In the genomic region with DNA sequence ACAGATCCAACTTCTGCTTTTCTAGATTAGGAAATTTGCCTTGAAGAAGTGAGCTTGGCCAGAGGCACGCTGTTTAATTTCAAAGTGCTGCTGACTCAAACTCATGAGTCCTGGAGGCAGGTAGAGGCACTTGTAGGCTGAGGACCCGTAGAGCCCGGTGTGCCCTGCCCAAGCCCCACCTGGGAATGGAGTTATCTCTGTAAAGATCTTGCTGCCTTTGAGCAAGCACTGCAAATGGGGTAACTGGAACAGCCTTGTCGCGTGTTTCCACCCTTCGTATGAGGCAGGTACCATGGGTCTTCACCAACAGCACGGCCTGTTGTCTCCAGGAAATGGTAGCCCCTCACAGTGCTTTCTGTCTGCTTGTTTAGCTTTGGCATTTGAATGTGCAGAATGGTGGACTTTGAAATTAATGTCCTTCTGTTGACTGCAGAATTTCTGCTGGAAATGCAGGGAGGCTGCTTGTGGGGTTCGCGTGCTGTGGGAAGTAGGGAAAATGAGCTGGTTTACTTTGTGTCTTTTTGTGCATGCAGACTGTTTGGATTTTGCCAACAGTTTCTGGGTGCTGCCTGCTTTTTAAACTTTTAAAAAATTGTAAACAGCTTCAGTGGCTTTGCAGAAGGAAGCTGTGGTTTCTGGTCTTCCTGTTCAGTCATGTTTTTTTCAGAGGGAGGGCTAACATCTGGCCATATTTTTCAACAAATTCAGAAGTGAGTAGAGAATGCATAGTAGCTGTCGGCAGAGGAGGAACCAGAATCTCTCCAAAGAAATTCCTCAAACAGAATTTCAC, we compare ENCODE assay signal across 1 cellular context.
TF ChIP-seq lines count a peak whose summit lies in the region.

No MANE protein-coding gene starts in this region.

TF ChIP-seq in HepG2, 621 proteins besides CTCF, POLR2A, EP300 and RAD21 (continues in another document):
- TF ChIP-seq, protein P1, sequence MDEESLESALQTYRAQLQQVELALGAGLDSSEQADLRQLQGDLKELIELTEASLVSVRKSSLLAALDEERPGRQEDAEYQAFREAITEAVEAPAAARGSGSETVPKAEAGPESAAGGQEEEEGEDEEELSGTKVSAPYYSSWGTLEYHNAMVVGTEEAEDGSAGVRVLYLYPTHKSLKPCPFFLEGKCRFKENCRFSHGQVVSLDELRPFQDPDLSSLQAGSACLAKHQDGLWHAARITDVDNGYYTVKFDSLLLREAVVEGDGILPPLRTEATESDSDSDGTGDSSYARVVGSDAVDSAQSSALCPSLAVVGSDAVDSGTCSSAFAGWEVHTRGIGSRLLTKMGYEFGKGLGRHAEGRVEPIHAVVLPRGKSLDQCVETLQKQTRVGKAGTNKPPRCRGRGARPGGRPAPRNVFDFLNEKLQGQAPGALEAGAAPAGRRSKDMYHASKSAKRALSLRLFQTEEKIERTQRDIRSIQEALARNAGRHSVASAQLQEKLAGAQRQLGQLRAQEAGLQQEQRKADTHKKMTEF (CRISPR knock-in tag; IDR thresholded peaks at IDR 0.05), result 0 out of 2 replicates have a peak, but pooled peaks have one; percentile 17
- TF ChIP-seq ZNF317 (CRISPR knock-in tag; IDR thresholded peaks at IDR 0.05) (peak; percentile 78), ZMYM3 (CRISPR knock-in tag; IDR thresholded peaks at IDR 0.05) (peak; percentile 44; the same call in 1 of the 2 replicates), SOX6 (IDR thresholded peaks at IDR 0.05) (no peak), SOX6 (CRISPR knock-in tag; IDR thresholded peaks at IDR 0.05) (0 out of 2 replicates have a peak, but pooled peaks have one; percentile 14), ZNF331 (CRISPR knock-in tag; IDR thresholded peaks at IDR 0.05) (0 out of 2 replicates have a peak, but pooled peaks have one; percentile 45), KAT8 (CRISPR knock-in tag; IDR thresholded peaks at IDR 0.05) (0 out of 2 replicates have a peak, but pooled peaks have one; percentile 17), ZNF292 (CRISPR knock-in tag; IDR thresholded peaks at IDR 0.05; ENCODE audit: borderline replicate concordance, low read depth) (peak; percentile 74; the same call in 1 of the 2 replicates), TBX2 (CRISPR knock-in tag; IDR thresholded peaks at IDR 0.05; ENCODE audit: borderline replicate concordance) (peak; percentile 29; the same call in 1 of the 2 replicates), FOXA1 (IDR thresholded peaks at IDR 0.05) (no peak), FOXA1 (CRISPR knock-in tag; IDR thresholded peaks at IDR 0.05) (0 out of 2 replicates have a peak, but pooled peaks have one; percentile 21), ZNF501 (CRISPR knock-in tag; IDR thresholded peaks at IDR 0.05) (0 out of 2 replicates have a peak, but pooled peaks have one; percentile 43), ZNF816 (CRISPR knock-in tag; IDR thresholded peaks at IDR 0.05; ENCODE audit: borderline replicate concordance) (no peak), ERF (CRISPR knock-in tag; IDR thresholded peaks at IDR 0.05) (peak; percentile 50), ZBTB38 (CRISPR knock-in tag; IDR thresholded peaks at IDR 0.05) (peak; percentile 83), HNF4G (IDR thresholded peaks at IDR 0.05; ENCODE audit: borderline replicate concordance, low read depth, low read length) (0 out of 2 replicates have a peak, but pooled peaks have one; percentile 13), HNF4G (CRISPR knock-in tag; IDR thresholded peaks at IDR 0.05; ENCODE audit: borderline replicate concordance, low read depth) (no peak; the same call in 1 of the 2 replicates), PAX8 (CRISPR knock-in tag; IDR thresholded peaks at IDR 0.05; ENCODE audit: borderline replicate concordance) (no peak), NR1H2 (CRISPR knock-in tag; IDR thresholded peaks at IDR 0.05; ENCODE audit: borderline replicate concordance, low read depth) (no peak), MIXL1 (CRISPR knock-in tag; IDR thresholded peaks at IDR 0.05) (0 out of 2 replicates have a peak, but pooled peaks have one; percentile 32), TARDBP (CRISPR knock-in tag; IDR thresholded peaks at IDR 0.05) (peak; percentile 63)
- TF ChIP-seq, protein P2, sequence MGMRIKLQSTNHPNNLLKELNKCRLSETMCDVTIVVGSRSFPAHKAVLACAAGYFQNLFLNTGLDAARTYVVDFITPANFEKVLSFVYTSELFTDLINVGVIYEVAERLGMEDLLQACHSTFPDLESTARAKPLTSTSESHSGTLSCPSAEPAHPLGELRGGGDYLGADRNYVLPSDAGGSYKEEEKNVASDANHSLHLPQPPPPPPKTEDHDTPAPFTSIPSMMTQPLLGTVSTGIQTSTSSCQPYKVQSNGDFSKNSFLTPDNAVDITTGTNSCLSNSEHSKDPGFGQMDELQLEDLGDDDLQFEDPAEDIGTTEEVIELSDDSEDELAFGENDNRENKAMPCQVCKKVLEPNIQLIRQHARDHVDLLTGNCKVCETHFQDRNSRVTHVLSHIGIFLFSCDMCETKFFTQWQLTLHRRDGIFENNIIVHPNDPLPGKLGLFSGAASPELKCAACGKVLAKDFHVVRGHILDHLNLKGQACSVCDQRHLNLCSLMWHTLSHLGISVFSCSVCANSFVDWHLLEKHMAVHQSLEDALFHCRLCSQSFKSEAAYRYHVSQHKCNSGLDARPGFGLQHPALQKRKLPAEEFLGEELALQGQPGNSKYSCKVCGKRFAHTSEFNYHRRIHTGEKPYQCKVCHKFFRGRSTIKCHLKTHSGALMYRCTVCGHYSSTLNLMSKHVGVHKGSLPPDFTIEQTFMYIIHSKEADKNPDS (CRISPR knock-in tag; IDR thresholded peaks at IDR 0.05), result 0 out of 2 replicates have a peak, but pooled peaks have one; percentile 41
- TF ChIP-seq, protein P3, sequence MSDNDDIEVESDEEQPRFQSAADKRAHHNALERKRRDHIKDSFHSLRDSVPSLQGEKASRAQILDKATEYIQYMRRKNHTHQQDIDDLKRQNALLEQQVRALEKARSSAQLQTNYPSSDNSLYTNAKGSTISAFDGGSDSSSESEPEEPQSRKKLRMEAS (IDR thresholded peaks at IDR 0.05), result peak; percentile 23; the same call in 1 of the 2 replicates
- TF ChIP-seq, protein P4, sequence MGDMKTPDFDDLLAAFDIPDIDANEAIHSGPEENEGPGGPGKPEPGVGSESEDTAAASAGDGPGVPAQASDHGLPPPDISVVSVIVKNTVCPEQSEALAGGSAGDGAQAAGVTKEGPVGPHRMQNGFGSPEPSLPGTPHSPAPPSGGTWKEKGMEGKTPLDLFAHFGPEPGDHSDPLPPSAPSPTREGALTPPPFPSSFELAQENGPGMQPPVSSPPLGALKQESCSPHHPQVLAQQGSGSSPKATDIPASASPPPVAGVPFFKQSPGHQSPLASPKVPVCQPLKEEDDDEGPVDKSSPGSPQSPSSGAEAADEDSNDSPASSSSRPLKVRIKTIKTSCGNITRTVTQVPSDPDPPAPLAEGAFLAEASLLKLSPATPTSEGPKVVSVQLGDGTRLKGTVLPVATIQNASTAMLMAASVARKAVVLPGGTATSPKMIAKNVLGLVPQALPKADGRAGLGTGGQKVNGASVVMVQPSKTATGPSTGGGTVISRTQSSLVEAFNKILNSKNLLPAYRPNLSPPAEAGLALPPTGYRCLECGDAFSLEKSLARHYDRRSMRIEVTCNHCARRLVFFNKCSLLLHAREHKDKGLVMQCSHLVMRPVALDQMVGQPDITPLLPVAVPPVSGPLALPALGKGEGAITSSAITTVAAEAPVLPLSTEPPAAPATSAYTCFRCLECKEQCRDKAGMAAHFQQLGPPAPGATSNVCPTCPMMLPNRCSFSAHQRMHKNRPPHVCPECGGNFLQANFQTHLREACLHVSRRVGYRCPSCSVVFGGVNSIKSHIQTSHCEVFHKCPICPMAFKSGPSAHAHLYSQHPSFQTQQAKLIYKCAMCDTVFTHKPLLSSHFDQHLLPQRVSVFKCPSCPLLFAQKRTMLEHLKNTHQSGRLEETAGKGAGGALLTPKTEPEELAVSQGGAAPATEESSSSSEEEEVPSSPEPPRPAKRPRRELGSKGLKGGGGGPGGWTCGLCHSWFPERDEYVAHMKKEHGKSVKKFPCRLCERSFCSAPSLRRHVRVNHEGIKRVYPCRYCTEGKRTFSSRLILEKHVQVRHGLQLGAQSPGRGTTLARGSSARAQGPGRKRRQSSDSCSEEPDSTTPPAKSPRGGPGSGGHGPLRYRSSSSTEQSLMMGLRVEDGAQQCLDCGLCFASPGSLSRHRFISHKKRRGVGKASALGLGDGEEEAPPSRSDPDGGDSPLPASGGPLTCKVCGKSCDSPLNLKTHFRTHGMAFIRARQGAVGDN (CRISPR knock-in tag; IDR thresholded peaks at IDR 0.05), result peak; percentile 43
- TF ChIP-seq, protein P5, sequence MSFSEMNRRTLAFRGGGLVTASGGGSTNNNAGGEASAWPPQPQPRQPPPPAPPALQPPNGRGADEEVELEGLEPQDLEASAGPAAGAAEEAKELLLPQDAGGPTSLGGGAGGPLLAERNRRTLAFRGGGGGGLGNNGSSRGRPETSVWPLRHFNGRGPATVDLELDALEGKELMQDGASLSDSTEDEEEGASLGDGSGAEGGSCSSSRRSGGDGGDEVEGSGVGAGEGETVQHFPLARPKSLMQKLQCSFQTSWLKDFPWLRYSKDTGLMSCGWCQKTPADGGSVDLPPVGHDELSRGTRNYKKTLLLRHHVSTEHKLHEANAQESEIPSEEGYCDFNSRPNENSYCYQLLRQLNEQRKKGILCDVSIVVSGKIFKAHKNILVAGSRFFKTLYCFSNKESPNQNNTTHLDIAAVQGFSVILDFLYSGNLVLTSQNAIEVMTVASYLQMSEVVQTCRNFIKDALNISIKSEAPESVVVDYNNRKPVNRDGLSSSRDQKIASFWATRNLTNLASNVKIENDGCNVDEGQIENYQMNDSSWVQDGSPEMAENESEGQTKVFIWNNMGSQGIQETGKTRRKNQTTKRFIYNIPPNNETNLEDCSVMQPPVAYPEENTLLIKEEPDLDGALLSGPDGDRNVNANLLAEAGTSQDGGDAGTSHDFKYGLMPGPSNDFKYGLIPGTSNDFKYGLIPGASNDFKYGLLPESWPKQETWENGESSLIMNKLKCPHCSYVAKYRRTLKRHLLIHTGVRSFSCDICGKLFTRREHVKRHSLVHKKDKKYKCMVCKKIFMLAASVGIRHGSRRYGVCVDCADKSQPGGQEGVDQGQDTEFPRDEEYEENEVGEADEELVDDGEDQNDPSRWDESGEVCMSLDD (CRISPR knock-in tag; IDR thresholded peaks at IDR 0.05; ENCODE audit: borderline replicate concordance), result peak; percentile 38; the same call in 1 of the 2 replicates
- TF ChIP-seq, protein P6, sequence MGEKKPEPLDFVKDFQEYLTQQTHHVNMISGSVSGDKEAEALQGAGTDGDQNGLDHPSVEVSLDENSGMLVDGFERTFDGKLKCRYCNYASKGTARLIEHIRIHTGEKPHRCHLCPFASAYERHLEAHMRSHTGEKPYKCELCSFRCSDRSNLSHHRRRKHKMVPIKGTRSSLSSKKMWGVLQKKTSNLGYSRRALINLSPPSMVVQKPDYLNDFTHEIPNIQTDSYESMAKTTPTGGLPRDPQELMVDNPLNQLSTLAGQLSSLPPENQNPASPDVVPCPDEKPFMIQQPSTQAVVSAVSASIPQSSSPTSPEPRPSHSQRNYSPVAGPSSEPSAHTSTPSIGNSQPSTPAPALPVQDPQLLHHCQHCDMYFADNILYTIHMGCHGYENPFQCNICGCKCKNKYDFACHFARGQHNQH (CRISPR knock-in tag; IDR thresholded peaks at IDR 0.05), result peak; percentile 22; the same call in 1 of the 2 replicates
- TF ChIP-seq, protein P7, sequence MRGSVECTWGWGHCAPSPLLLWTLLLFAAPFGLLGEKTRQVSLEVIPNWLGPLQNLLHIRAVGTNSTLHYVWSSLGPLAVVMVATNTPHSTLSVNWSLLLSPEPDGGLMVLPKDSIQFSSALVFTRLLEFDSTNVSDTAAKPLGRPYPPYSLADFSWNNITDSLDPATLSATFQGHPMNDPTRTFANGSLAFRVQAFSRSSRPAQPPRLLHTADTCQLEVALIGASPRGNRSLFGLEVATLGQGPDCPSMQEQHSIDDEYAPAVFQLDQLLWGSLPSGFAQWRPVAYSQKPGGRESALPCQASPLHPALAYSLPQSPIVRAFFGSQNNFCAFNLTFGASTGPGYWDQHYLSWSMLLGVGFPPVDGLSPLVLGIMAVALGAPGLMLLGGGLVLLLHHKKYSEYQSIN (CRISPR knock-in tag; IDR thresholded peaks at IDR 0.05; ENCODE audit: borderline replicate concordance), result no peak
- TF ChIP-seq, protein P8, sequence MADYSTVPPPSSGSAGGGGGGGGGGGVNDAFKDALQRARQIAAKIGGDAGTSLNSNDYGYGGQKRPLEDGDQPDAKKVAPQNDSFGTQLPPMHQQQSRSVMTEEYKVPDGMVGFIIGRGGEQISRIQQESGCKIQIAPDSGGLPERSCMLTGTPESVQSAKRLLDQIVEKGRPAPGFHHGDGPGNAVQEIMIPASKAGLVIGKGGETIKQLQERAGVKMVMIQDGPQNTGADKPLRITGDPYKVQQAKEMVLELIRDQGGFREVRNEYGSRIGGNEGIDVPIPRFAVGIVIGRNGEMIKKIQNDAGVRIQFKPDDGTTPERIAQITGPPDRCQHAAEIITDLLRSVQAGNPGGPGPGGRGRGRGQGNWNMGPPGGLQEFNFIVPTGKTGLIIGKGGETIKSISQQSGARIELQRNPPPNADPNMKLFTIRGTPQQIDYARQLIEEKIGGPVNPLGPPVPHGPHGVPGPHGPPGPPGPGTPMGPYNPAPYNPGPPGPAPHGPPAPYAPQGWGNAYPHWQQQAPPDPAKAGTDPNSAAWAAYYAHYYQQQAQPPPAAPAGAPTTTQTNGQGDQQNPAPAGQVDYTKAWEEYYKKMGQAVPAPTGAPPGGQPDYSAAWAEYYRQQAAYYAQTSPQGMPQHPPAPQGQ (CRISPR knock-in tag; IDR thresholded peaks at IDR 0.05; ENCODE audit: borderline replicate concordance), result no peak
- TF ChIP-seq, protein P9, sequence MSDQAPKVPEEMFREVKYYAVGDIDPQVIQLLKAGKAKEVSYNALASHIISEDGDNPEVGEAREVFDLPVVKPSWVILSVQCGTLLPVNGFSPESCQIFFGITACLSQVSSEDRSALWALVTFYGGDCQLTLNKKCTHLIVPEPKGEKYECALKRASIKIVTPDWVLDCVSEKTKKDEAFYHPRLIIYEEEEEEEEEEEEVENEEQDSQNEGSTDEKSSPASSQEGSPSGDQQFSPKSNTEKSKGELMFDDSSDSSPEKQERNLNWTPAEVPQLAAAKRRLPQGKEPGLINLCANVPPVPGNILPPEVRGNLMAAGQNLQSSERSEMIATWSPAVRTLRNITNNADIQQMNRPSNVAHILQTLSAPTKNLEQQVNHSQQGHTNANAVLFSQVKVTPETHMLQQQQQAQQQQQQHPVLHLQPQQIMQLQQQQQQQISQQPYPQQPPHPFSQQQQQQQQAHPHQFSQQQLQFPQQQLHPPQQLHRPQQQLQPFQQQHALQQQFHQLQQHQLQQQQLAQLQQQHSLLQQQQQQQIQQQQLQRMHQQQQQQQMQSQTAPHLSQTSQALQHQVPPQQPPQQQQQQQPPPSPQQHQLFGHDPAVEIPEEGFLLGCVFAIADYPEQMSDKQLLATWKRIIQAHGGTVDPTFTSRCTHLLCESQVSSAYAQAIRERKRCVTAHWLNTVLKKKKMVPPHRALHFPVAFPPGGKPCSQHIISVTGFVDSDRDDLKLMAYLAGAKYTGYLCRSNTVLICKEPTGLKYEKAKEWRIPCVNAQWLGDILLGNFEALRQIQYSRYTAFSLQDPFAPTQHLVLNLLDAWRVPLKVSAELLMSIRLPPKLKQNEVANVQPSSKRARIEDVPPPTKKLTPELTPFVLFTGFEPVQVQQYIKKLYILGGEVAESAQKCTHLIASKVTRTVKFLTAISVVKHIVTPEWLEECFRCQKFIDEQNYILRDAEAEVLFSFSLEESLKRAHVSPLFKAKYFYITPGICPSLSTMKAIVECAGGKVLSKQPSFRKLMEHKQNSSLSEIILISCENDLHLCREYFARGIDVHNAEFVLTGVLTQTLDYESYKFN (CRISPR knock-in tag; conservative IDR thresholded peaks at IDR 0.05), result peak; percentile 56; the same call in 1 of the 2 replicates
